Comparison of ENCODE assay signal across 8 cellular contexts in the genomic region with DNA sequence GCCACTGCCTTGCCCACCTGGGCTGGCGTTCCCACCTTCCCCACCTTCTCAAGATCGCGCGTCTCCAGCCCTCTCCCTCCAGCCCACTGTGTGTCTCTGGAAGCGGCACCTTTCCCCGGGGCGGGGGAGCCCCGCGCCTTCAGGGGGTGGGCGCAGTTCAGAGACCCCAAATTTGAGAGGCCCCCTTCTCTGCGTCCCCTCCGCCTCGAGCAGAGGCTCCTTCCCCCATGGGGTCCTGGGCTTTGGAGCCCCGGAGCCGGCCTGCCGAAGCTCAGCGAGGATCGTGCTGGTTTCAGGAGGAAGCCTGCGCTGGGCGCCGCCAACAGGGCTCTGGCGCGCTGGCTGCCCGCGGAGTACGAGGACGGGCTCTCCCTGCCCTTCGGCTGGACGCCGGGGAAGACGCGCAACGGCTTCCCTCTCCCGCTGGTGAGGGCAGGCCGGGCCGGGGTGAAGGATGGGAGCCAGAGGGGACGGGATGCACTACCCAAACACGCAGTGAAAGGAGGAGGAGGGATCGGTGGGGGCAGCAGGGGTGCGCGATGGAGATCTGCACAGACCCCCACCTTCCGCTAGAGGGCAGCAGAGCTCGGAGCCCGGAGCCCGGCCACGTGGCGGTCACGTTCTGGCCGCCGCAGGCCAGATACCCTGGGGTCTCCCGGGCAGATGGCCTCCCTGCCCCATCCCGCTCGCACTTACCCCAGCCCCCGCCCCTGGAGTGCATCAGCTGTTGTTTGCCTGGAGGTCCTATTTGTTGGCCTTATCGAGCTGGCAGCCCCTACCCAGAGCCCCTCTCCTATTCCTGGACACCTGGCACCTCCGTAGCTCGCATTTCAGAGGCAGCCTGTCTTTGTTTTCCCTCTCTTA. TPM values are rescaled to one million over a fixed set of nuclear protein-coding genes. Genes with fewer than 3 reads are reported as not detected.
DNase-seq lines count a peak whose midpoint lies in the region; ATAC-seq and TF ChIP-seq lines count a peak whose summit lies in the region.

No MANE protein-coding gene starts in this region.

- TF ChIP-seq CTCF in RWPE2 (IDR thresholded peaks at IDR 0.05; ENCODE audit: poor library complexity, severe bottlenecking) (peak; percentile 95), osteoblast (IDR thresholded peaks at IDR 0.05; ENCODE audit: extremely low read depth, low read depth, low read length) (peak; percentile 76), suprapubic skin (IDR thresholded peaks at IDR 0.05) (peak; percentile 60 to 93)

- peaks cover 7% of the 10 kb centered on the region for H3K27me3 ChIP-seq in RWPE2 (ENCODE audit: insufficient read depth, poor library complexity, severe bottlenecking)
- peaks cover 30% of the 10 kb centered on the region for H3K27me3 ChIP-seq in osteoblast (ENCODE audit: insufficient read depth, low read length)
- peaks cover 45% of the 10 kb centered on the region for H3K27me3 ChIP-seq in suprapubic skin

- DNase-seq in NCI-H82 (lab: John Stamatoyannopoulos, UW) (peak; percentile 78), NCI-H82 treated with DMSO at 0.1 percent for 48 hours (lab: John Stamatoyannopoulos, UW; ENCODE audit: unreplicated experiment) (no peak), RWPE2 (ENCODE audit: low spot score) (no peak), glomerular visceral epithelial cell (ENCODE audit: extremely low spot score) (peak; percentile 51), osteoblast (ENCODE audit: insufficient read length, low spot score, missing footprints) (peak; percentile 98), suprapubic skin (ENCODE audit: low spot score in 2 of 2) (peak; percentile 76 to 86)
- DNase-seq in Jurkat, Clone E6-1 (ENCODE audit: low read depth, low spot score), result peak; percentile 38
- DNase-seq in activated naive CD4-positive, alpha-beta T cell treated with Interleukin-2 at 50 U/mL for 16 hours, result peak; percentile 83

- H3K27ac ChIP-seq in RWPE2 (ENCODE audit: poor library complexity, severe bottlenecking) (no peak overlapping the region), osteoblast (ENCODE audit: low read depth, low read length) (no peak overlapping the region), suprapubic skin (no peak overlapping the region)

- ATAC-seq in RWPE2 (ENCODE audit: low read depth), result peak; percentile 76

- no peak for TF ChIP-seq EP300 in suprapubic skin (IDR thresholded peaks at IDR 0.05)

- peak overlapping the region; percentile 93 for H2AFZ ChIP-seq in osteoblast (ENCODE audit: low read length)

- no peak for TF ChIP-seq POLR2A in suprapubic skin (IDR thresholded peaks at IDR 0.05)

- H3K9me3 ChIP-seq in RWPE2 (ENCODE audit: severe bottlenecking) (no peaks in the 10 kb centered on the region), osteoblast (ENCODE audit: low read depth, low read length) (no peaks in the 10 kb centered on the region), suprapubic skin (no peaks in the 10 kb centered on the region)

- H3K36me3 ChIP-seq in RWPE2 (ENCODE audit: low read depth) (no peaks in the 10 kb centered on the region), osteoblast (ENCODE audit: insufficient read depth, low read length) (no peaks in the 10 kb centered on the region), suprapubic skin (no peaks in the 10 kb centered on the region)

- H3K4me3 ChIP-seq in Jurkat, Clone E6-1 (ENCODE audit: low read length), result peak overlapping the region; percentile 31
- peak overlapping the region; percentile 24 for H3K4me3 ChIP-seq in RWPE2 (ENCODE audit: severe bottlenecking)
- H3K4me3 ChIP-seq in osteoblast (ENCODE audit: insufficient read depth, low read length), result peak overlapping the region; percentile 68
- H3K4me3 ChIP-seq in suprapubic skin, result peak overlapping the region; percentile 55

- peak overlapping the region; percentile 92 for H3K4me2 ChIP-seq in osteoblast (ENCODE audit: insufficient read depth, low read length)

- no peaks in the 10 kb centered on the region for H4K20me1 ChIP-seq in osteoblast (ENCODE audit: insufficient read depth, low read length)

- H3K4me1 ChIP-seq in RWPE2 (ENCODE audit: insufficient read depth, poor library complexity, severe bottlenecking) (no peaks in the 10 kb centered on the region), osteoblast (ENCODE audit: insufficient read depth, low read length) (no peaks in the 10 kb centered on the region), suprapubic skin (peaks cover 15% of the 10 kb centered on the region)

- 15% methylated on average over 14 of the region's 57 CpGs for WGBS in suprapubic skin

- no peaks in the 10 kb centered on the region for H3K79me2 ChIP-seq in osteoblast (ENCODE audit: insufficient read depth, low read length)

RNA-seq across cellular contexts. Expression of a gene that starts 11.1 kb away (rescaled TPM):
- not detected for polyA plus RNA-seq in Jurkat, Clone E6-1 (2012; ENCODE audit: insufficient read depth, insufficient read length)
- under 0.01 TPM in 1 of 2 replicates, not detected in the other for total RNA-seq in osteoblast
- under 1 TPM in 2 of 4 donors, not detected in 2; 0.19 to 0.23 TPM for total RNA-seq in suprapubic skin

RNA-seq across cellular contexts. Expression of a gene that starts 30.4 kb away (rescaled TPM):
- 37.2 TPM for polyA plus RNA-seq in Jurkat, Clone E6-1 (2012; ENCODE audit: insufficient read depth, insufficient read length)
- total RNA-seq in osteoblast (9.7 and 11.2 TPM in 2 replicates), suprapubic skin (10 to 100 TPM; 11.0 to 25.1 (median 17.2) TPM)

RNA-seq across cellular contexts. Expression of a gene that starts 31.2 kb away (rescaled TPM):
- polyA plus RNA-seq in Jurkat, Clone E6-1 (2012; ENCODE audit: insufficient read depth, insufficient read length), result not detected
- total RNA-seq in osteoblast (under 0.01 TPM in 1 of 2 replicates, not detected in the other), suprapubic skin (not detected)

RNA-seq across cellular contexts. Expression of a gene that starts 57.0 kb away (rescaled TPM):
- polyA plus RNA-seq in Jurkat, Clone E6-1 (2012; ENCODE audit: insufficient read depth, insufficient read length), result not detected
- total RNA-seq in osteoblast (not detected in 2 replicates), suprapubic skin (under 1 TPM in 1 of 4 donors, not detected in 3; 0.25 TPM)

Comparison
In these comparisons a context has a peak if more than half of its experiments do, and no peak if none do; other contexts are left out.
1. DNase-seq: peak in NCI-H82 (single experiment), Jurkat, Clone E6-1 (single experiment), activated naive CD4-positive, alpha-beta T cell treated with Interleukin-2 at 50 U/mL for 16 hours (single experiment), glomerular visceral epithelial cell (single experiment), osteoblast (single experiment) and suprapubic skin (2 of 2); none in NCI-H82 treated with DMSO at 0.1 percent for 48 hours (single experiment) and RWPE2 (single experiment).
2. Peak in every context shown above with its lines, with median percentiles within 50 percentile points of each other: H3K4me3 ChIP-seq and CTCF ChIP-seq.